In genomic region chr9:127076860-127077657, GRCh38 we compare ENCODE assay signal across 1 cellular context.
TF ChIP-seq lines count a peak whose summit lies in the region.

No MANE protein-coding gene starts in this region.

TF ChIP-seq in SK-N-SH treated with all-trans-retinoic acid at 6 μM for 48 hours, 23 proteins besides CTCF, POLR2A, EP300 and RAD21 (continued from another document):
- TF ChIP-seq TSHZ2 (CRISPR knock-in tag; IDR thresholded peaks at IDR 0.05), result no peak
